ENCODE assay signal across 8 cellular contexts in the genomic region with DNA sequence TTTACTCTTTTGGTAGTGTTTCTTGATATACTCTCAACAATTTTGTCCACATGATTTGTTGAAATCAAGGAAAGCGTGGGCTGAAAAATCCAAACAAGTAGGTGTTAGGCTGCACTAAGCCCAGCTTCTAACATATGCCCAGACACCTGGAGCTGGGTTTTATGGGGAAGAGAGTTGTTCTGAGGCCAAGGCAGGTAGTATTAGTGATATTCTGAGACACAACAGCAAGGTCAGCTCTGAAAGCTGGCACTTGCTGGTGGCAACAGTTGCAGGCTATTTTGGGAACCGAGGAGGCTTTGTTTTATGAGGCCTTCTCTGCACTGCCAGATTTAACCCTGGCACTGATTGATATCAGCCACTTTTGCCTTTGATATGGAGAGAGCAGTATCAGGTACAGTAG.
DNase-seq lines count a peak whose midpoint lies in the region; ATAC-seq and TF ChIP-seq lines count a peak whose summit lies in the region.
"Not testable (repeated sequence)": the region's sequence is repeated elsewhere in the genome, so short reads cannot be mapped to it uniquely, and the experiment has no call there.

No MANE protein-coding gene starts in this region.

- not testable (repeated sequence) for H3K27me3 ChIP-seq in HUES64 (ENCODE audit: insufficient read depth, low read length); body of pancreas; cardiac muscle cell; layer of hippocampus (ENCODE audit: control insufficient read depth, insufficient read depth, low read length); parathyroid adenoma (ENCODE audit: control insufficient read depth, insufficient read depth, low read length); subcutaneous abdominal adipose tissue (ENCODE audit: control insufficient read depth in 5 of 5, insufficient read depth in 4 of 5, low read length in 5 of 5)

- H3K27ac ChIP-seq in HUES64 (ENCODE audit: low read depth, low read length) (0 out of 2 replicates have a peak overlapping the region, but pooled peaks have one; percentile 1), body of pancreas (peak overlapping the region in 3 of 4 donors; percentile 33 to 62 (median 41)), cardiac muscle cell (peak overlapping the region; percentile 83), layer of hippocampus (ENCODE audit: low read depth, low read length) (peak overlapping the region; percentile 81), parathyroid adenoma (peak overlapping the region; percentile 59), subcutaneous abdominal adipose tissue (ENCODE audit: low read depth, low read length) (peak overlapping the region; percentile 63)

- not testable (repeated sequence) for H2AFZ ChIP-seq in parathyroid adenoma

- H3K4me1 ChIP-seq in HUES64 (ENCODE audit: insufficient read depth, low read length) (peaks cover 21% of the 10 kb centered on the region), body of pancreas (peaks cover 34% of the 10 kb centered on the region), cardiac muscle cell (ENCODE audit: low read depth) (peaks cover 61% of the 10 kb centered on the region), subcutaneous abdominal adipose tissue (ENCODE audit: control insufficient read depth in 5 of 5, insufficient read depth in 5 of 5, low read length in 5 of 5) (peaks cover 0 to 32% (median 18%) of the 10 kb centered on the region in 5 donors)
- not testable (repeated sequence) for H3K4me1 ChIP-seq in parathyroid adenoma

- not testable (repeated sequence) for H3K36me3 ChIP-seq in HUES64 (ENCODE audit: insufficient read depth, low read length); body of pancreas (replicated peaks in 1 of 2; ENCODE audit: insufficient read depth in 1 of 2, low read depth in 2 of 2); cardiac muscle cell; parathyroid adenoma (ENCODE audit: control insufficient read depth, insufficient read depth, low read length); subcutaneous abdominal adipose tissue (ENCODE audit: control insufficient read depth in 5 of 5, insufficient read depth in 5 of 5, low read length in 5 of 5)

- ATAC-seq in body of pancreas = peak; percentile 24

- intact Hi-C loops in body of pancreas (cut with DNase I) = not testable (repeated sequence)

- TF ChIP-seq CTCF in body of pancreas (IDR thresholded peaks at IDR 0.05); cardiac muscle cell (IDR thresholded peaks at IDR 0.05; ENCODE audit: low read depth, low read length); parathyroid adenoma (IDR thresholded peaks at IDR 0.05): not testable (repeated sequence)

- not testable (repeated sequence) for H3K9ac ChIP-seq in HUES64 (ENCODE audit: low read depth, low read length); parathyroid adenoma
- H3K9ac ChIP-seq in subcutaneous abdominal adipose tissue (ENCODE audit: low read length in 5 of 5) = peak overlapping the region in 1 of 5 donors; percentile 56

- 91% methylated on average over 2 of the region's 2 CpGs for WGBS in HUES64
- 27 to 56% methylated on average over 1 to 2 of the region's 2 CpGs for WGBS in body of pancreas, 2 donors

- DNase-seq in DMS 273 (lab: John Stamatoyannopoulos, UW; ENCODE audit: unreplicated experiment) (peak; percentile 74), RPMI8226 (peak; percentile 72), body of pancreas (peak in 2 of 4 donors; percentile 12 to 17), cardiac muscle cell (ENCODE audit: low read depth in 1 of 2, low spot score in 1 of 2) (peak in 1 of 2 donors; percentile 11)

- not testable (repeated sequence) for H3K79me2 ChIP-seq in parathyroid adenoma

- not testable (repeated sequence) for H3K4me3 ChIP-seq in HUES64 (ENCODE audit: low read length); body of pancreas; cardiac muscle cell; parathyroid adenoma (ENCODE audit: low read depth, low read length); subcutaneous abdominal adipose tissue (ENCODE audit: low read depth in 1 of 5, low read length in 5 of 5)

- not testable (repeated sequence) for H3K4me2 ChIP-seq in parathyroid adenoma (ENCODE audit: low read length)

- H3K9me3 ChIP-seq in HUES64 (ENCODE audit: insufficient read depth, low read depth, low read length); body of pancreas; cardiac muscle cell (ENCODE audit: low read depth); parathyroid adenoma (ENCODE audit: control insufficient read depth, low read length); subcutaneous abdominal adipose tissue (ENCODE audit: control insufficient read depth in 5 of 5, low read length in 5 of 5): not testable (repeated sequence)

- TF ChIP-seq POLR2A in body of pancreas (IDR thresholded peaks at IDR 0.05) = not testable (repeated sequence)

Comparison
In these comparisons a context has a peak if more than half of its experiments do, and no peak if none do; other contexts are left out.
1. H3K27ac ChIP-seq: peak in every context shown above with its lines; median percentile 83 in cardiac muscle cell; 81 in layer of hippocampus; 63 in subcutaneous abdominal adipose tissue; 59 in parathyroid adenoma; 41 in body of pancreas; 1 in HUES64.